9 cellular contexts compared by ENCODE assay signal in the genomic region with DNA sequence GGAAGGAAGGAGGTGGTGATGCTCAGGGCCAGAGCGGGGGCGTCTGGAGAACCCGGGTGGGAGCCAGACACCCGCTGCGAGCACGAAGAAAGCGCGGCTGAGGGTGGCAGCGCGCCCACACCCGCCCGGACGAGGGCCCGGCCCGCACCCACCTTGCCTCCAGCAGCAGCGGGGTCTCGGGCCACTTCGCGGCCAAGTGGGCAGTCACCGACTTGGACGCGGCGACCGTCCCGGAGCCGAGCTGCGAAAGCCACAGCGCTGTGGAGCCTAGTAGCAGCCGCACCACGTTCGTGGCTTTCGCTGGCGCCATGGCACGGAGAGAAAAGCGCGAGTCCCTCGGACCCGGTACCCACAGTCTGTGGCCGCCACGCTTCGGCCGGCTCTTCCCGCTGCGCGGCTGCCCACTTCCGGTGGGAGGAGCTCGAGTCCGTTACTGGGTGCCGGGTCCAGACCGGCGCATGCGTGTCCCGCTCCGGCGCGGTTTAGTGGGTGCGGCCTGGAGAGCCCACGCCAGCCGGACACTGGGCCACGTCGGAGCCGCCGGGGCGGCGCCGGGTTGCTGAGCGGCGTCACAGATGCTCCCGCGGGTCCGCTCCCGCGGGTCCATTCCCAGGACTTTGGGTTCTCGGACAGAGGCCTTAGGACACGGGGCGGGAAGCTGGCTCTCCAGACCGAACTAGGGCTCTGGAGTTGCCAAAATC. TPM values are rescaled to one million over a fixed set of nuclear protein-coding genes. Genes with fewer than 3 reads are reported as not detected.
A peak's percentile ranks its signal among the peaks of the same experiment; 100 is the strongest.
DNase-seq lines count a peak whose midpoint lies in the region; ATAC-seq and TF ChIP-seq lines count a peak whose summit lies in the region.
"Had no signal": no experiment of that assay in that cellular context is flagged by ENCODE, and none has a peak within 500 bp of the region (broad histone marks: within the 10 kb centered on the region; RNA-seq: fewer than 3 reads in every experiment).

TSS of gene UGGT2 (minus strand) at position 399 of the 701 bp plus-strand sequence. CDS start at position 310, 89 bp downstream.

- H3K4me3 ChIP-seq in GM23338 (peak within 1 kb of the TSS; percentile 73), skeletal muscle cell (ENCODE audit: low read depth, low read length) (peak within 1 kb of the TSS; percentile 98)

- peaks cover 20% of the 10 kb centered on the region; the same call in 1 of the 2 replicates for H4K20me1 ChIP-seq in GM23338 (replicated peaks; ENCODE audit: insufficient read depth)

- no peaks in the 10 kb centered on the region for H3K9me2 ChIP-seq in GM23338 (ENCODE audit: insufficient read depth)

- CTCF ChIA-PET in activated CD4-positive, alpha-beta T cell treated with anti-CD3 and anti-CD28 coated beads for 36 hours (lab: Charles Lee): no interaction called here

- peak; percentile 30 for DNase-seq in activated CD4-positive, alpha-beta T cell treated with anti-CD3 and anti-CD28 coated beads for 36 hours
- no peak for DNase-seq in activated CD4-positive, alpha-beta T cell treated with anti-CD3 and anti-CD28 coated beads, Interleukin-2, amount 50 U/mL, for 4 hours
- DNase-seq in GM23338 (ENCODE audit: low spot score) (peak; percentile 90), caudate nucleus (lab: John Stamatoyannopoulos, UW) (peak in 60 of 61 donors; percentile 15 to 88 (median 78)), immature natural killer cell (peak; percentile 25 to 32 (median 26)), skeletal muscle cell (ENCODE audit: low read depth) (peak; percentile 90)
- DNase-seq: DND-41 had no signal

- no peak for TF ChIP-seq RAD21 in Ishikawa (IDR thresholded peaks at IDR 0.05; ENCODE audit: low read depth)

- H3K27ac Mint-ChIP-seq in activated CD4-positive, alpha-beta T cell treated with anti-CD3 and anti-CD28 coated beads for 36 hours: no peak within 1 kb of the TSS
- H3K27ac Mint-ChIP-seq in GM23338 (peak within 1 kb of the TSS; percentile 89; the same call in 1 of the 2 replicates), immature natural killer cell (no peak within 1 kb of the TSS)

- H3K79me2 ChIP-seq in GM23338 (replicated peaks; ENCODE audit: insufficient read depth): peaks cover 50% of the 10 kb centered on the region

- no peaks in the 10 kb centered on the region for H3K4me1 ChIP-seq in GM23338 (ENCODE audit: insufficient read depth)

- H3K4me1 Mint-ChIP-seq in activated CD4-positive, alpha-beta T cell treated with anti-CD3 and anti-CD28 coated beads for 36 hours: peaks cover 4% of the 10 kb centered on the region
- peaks cover 8% of the 10 kb centered on the region; the same call in 1 of the 3 replicates for H3K4me1 Mint-ChIP-seq in GM23338
- H3K4me1 Mint-ChIP-seq in immature natural killer cell: peaks cover 6 to 10% of the 10 kb centered on the region in 2 donors

- peak within 1 kb of the TSS; percentile 96 for H2AFZ ChIP-seq in GM23338

- peak within 1 kb of the TSS; percentile 76 for H3K4me2 ChIP-seq in GM23338

- no peak for TF ChIP-seq CTCF in GM23338 (conservative IDR thresholded peaks at IDR 0.05; ENCODE audit: low read depth in 2 of 2)

- H3F3A ChIP-seq in GM23338 (replicated peaks; ENCODE audit: low read depth): no peaks in the 10 kb centered on the region

- peaks cover 3% of the 10 kb centered on the region for H3K36me3 Mint-ChIP-seq in activated CD4-positive, alpha-beta T cell treated with anti-CD3 and anti-CD28 coated beads for 36 hours (ENCODE audit: low read depth)
- H3K36me3 Mint-ChIP-seq in GM23338 (ENCODE audit: low read depth): peaks cover 22% of the 10 kb centered on the region
- peaks cover 0 to 3% (median 0%) of the 10 kb centered on the region in 3 donors for H3K36me3 Mint-ChIP-seq in immature natural killer cell

- peaks cover 43% of the 10 kb centered on the region for H3K27me3 Mint-ChIP-seq in activated CD4-positive, alpha-beta T cell treated with anti-CD3 and anti-CD28 coated beads for 36 hours
- H3K27me3 Mint-ChIP-seq in GM23338 (ENCODE audit: insufficient read depth, low read depth, poor library complexity) (peaks cover 8% of the 10 kb centered on the region), immature natural killer cell (ENCODE audit: low read depth in 3 of 3) (peaks cover 12 to 16% (median 13%) of the 10 kb centered on the region in 3 donors)

- H3K9me3 Mint-ChIP-seq in activated CD4-positive, alpha-beta T cell treated with anti-CD3 and anti-CD28 coated beads for 36 hours (ENCODE audit: low read depth): peaks cover 1% of the 10 kb centered on the region
- peaks cover 15% of the 10 kb centered on the region for H3K9me3 Mint-ChIP-seq in GM23338
- peaks cover 6 to 24% (median 10%) of the 10 kb centered on the region in 6 donors for H3K9me3 Mint-ChIP-seq in immature natural killer cell

- TF ChIP-seq EP300 in Ishikawa (IDR thresholded peaks at IDR 0.05; ENCODE audit: borderline replicate concordance): no peak

- no peaks in the 10 kb centered on the region for H3K27me3 ChIP-seq in GM23338 (ENCODE audit: insufficient read depth)

- H3K4me3 Mint-ChIP-seq in activated CD4-positive, alpha-beta T cell treated with anti-CD3 and anti-CD28 coated beads for 36 hours: peak within 1 kb of the TSS; percentile 56
- peak within 1 kb of the TSS; percentile 98 for H3K4me3 Mint-ChIP-seq in GM23338
- peak within 1 kb of the TSS; percentile 60 to 85 (median 77) for H3K4me3 Mint-ChIP-seq in immature natural killer cell

- ATAC-seq in activated CD4-positive, alpha-beta T cell treated with anti-CD3 and anti-CD28 coated beads for 36 hours: peak; percentile 33
- peak; percentile 97 for ATAC-seq in GM23338

- intact Hi-C loops in activated CD4-positive, alpha-beta T cell treated with anti-CD3 and anti-CD28 coated beads for 36 hours (cut with DNase I, micrococcal nuclease): no loop called here

- no peaks in the 10 kb centered on the region for H3K36me3 ChIP-seq in GM23338 (ENCODE audit: insufficient read depth)

- H3K27ac ChIP-seq in GM23338 (ENCODE audit: low read depth) (peak within 1 kb of the TSS; percentile 78; the same call in 1 of the 2 replicates), caudate nucleus (ENCODE audit: low read depth, low read length) (peak within 1 kb of the TSS; percentile 77)

- POLR2A ChIA-PET in activated CD4-positive, alpha-beta T cell treated with anti-CD3 and anti-CD28 coated beads for 36 hours (lab: Charles Lee): no interaction called here

TF ChIP-seq in GM23338, 12 proteins besides CTCF, POLR2A, EP300 and RAD21 (continues in another document):
- TF ChIP-seq ZNF114 (CRISPR knock-in tag; IDR thresholded peaks at IDR 0.05): no peak
- TF ChIP-seq, protein P1, sequence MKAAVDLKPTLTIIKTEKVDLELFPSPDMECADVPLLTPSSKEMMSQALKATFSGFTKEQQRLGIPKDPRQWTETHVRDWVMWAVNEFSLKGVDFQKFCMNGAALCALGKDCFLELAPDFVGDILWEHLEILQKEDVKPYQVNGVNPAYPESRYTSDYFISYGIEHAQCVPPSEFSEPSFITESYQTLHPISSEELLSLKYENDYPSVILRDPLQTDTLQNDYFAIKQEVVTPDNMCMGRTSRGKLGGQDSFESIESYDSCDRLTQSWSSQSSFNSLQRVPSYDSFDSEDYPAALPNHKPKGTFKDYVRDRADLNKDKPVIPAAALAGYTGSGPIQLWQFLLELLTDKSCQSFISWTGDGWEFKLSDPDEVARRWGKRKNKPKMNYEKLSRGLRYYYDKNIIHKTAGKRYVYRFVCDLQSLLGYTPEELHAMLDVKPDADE (IDR thresholded peaks at IDR 0.05): peak; percentile 51; the same call in 1 of the 2 replicates
- peak; percentile 96 for TF ChIP-seq POLR2AphosphoS5 (IDR thresholded peaks at IDR 0.05; ENCODE audit: low read depth)
- TF ChIP-seq JUNB (IDR thresholded peaks at IDR 0.05; ENCODE audit: unreplicated experiment): no peak
- no peak for TF ChIP-seq ZNF331 (CRISPR knock-in tag; IDR thresholded peaks at IDR 0.05; ENCODE audit: low read depth)

TF ChIP-seq in Ishikawa, 13 proteins besides CTCF, POLR2A, EP300 and RAD21 (continues in another document):
- TF ChIP-seq TAF1 (IDR thresholded peaks at IDR 0.05; ENCODE audit: low read depth): peak; percentile 79

TF ChIP-seq in PFSK-1, 5 proteins besides CTCF, POLR2A, EP300 and RAD21 (continues in another document):
- TF ChIP-seq POLR2AphosphoS5 (IDR thresholded peaks at IDR 0.05; ENCODE audit: low read depth, low read length) (peak; percentile 85), FOXP2 (optimal IDR thresholded peaks at IDR 0.05; ENCODE audit: borderline replicate concordance, extremely low read depth, extremely low read length, insufficient read depth) (peak; percentile 37), REST (IDR thresholded peaks at IDR 0.05; ENCODE audit: insufficient read depth in 1 of 2, low read depth in 2 of 2, low read length in 2 of 2) (no peak), TAF1 (IDR thresholded peaks at IDR 0.05; ENCODE audit: borderline replicate concordance, insufficient read depth, low read length) (peak; percentile 21; the same call in 1 of the 2 replicates)

RNA-seq across cellular contexts. Expression of gene UGGT2, which starts in this region (rescaled TPM):
- under 1 TPM; 0.18 to 0.34 TPM for total RNA-seq in activated CD4-positive, alpha-beta T cell treated with anti-CD3 and anti-CD28 coated beads for 36 hours
- 39.8 and 60.5 TPM in 2 replicates for total RNA-seq in GM23338 (2014; rRNA removed; shearing (Covaris generic))
- polyA plus RNA-seq in GM23338 (2016; fragmentation: Nextera tagmentation; extraction: Ambion mirVana) (40.2 and 44.0 TPM in 2 replicates), immature natural killer cell (under 1 TPM in 1 of 3 donors, not detected in 2; 0.86 TPM)
- 5.2 TPM for polyA plus RNA-seq in PFSK-1 (2012; ENCODE audit: insufficient read length, low read depth)

Comparison
In these comparisons a context has a peak if more than half of its experiments do, and no peak if none do; other contexts are left out.
1. RNA of gene UGGT2 (total RNA-seq): 39.8 to 60.5 TPM in GM23338; 0.18 to 0.34 TPM in activated CD4-positive, alpha-beta T cell treated with anti-CD3 and anti-CD28 coated beads for 36 hours; every median in the first group is over 10 times any median in the second.
2. RNA of gene UGGT2 (polyA plus RNA-seq): 40.2 to 44.0 TPM in GM23338; 0.86 TPM in immature natural killer cell; every median in the first group is over 10 times any median in the second.
3. Peak in DNase-seq and ATAC-seq in activated CD4-positive, alpha-beta T cell treated with anti-CD3 and anti-CD28 coated beads for 36 hours; RNA of the gene not detected or under 1 TPM.
4. Peak in DNase-seq in immature natural killer cell; RNA of the gene not detected or under 1 TPM.
5. DNase-seq: peak in GM23338 (single experiment), caudate nucleus (60 of 61) and skeletal muscle cell (single experiment); none in activated CD4-positive, alpha-beta T cell treated with anti-CD3 and anti-CD28 coated beads, Interleukin-2, amount 50 U/mL, for 4 hours (0 of 2).
6. Peak in every context shown above with its lines, with median percentiles within 50 percentile points of each other: H3K4me3 Mint-ChIP-seq.